In the genomic region with DNA sequence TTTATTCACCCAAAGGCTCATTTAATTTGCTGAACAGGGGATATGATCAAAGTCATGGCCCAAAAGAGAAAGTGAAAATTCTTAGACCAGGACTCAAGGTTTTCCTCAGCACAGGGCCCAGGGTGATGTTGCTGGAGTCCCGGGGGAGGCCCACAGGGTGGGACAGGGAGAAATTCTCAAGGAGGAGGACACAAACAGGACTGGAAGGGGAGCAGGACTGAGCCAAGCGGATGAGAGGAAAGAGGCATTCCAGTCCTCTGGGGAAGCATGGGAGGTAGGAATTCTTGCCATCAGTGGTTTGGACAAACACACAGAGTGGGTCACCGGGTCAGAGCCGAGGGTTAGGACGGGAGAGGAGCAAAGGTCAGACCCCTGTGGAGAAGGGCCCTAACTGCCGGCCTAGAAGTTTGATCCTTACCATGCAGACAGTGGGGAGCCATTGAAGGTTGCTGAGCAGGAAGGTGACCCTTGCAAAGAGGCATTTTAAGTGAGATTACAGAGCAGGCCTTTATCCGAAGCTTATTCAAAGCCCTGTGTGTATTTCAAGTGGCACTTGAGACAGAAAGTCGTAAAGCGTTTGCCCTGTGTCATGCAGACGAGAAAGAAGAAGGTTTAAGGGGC, we compare ENCODE assay signal across 1 cellular context.
TF ChIP-seq lines count a peak whose summit lies in the region.

No MANE protein-coding gene starts in this region.

TF ChIP-seq in HepG2, 621 proteins besides CTCF, POLR2A, EP300 and RAD21 (continued from another document):
- TF ChIP-seq GTF3A (CRISPR knock-in tag; conservative IDR thresholded peaks at IDR 0.05) (no peak), ZKSCAN8 (CRISPR knock-in tag; IDR thresholded peaks at IDR 0.05; ENCODE audit: borderline replicate concordance) (0 out of 2 replicates have a peak, but pooled peaks have one; percentile 62), ZNF883 (CRISPR knock-in tag; IDR thresholded peaks at IDR 0.05; ENCODE audit: not compliant biosample characterization) (no peak), FOXJ3 (CRISPR knock-in tag; IDR thresholded peaks at IDR 0.05; ENCODE audit: borderline replicate concordance) (no peak), RFX5 (IDR thresholded peaks at IDR 0.05; ENCODE audit: low read depth, low read length) (no peak), TEAD2 (CRISPR knock-in tag; IDR thresholded peaks at IDR 0.05) (no peak), ZNF773 (CRISPR knock-in tag; IDR thresholded peaks at IDR 0.05; ENCODE audit: borderline replicate concordance) (no peak), CHD4 (IDR thresholded peaks at IDR 0.05; ENCODE audit: borderline replicate concordance, low read length) (no peak; the same call in 1 of the 2 replicates), NFIB (CRISPR knock-in tag; IDR thresholded peaks at IDR 0.05; ENCODE audit: borderline replicate concordance) (no peak), ZNF3 (CRISPR knock-in tag; IDR thresholded peaks at IDR 0.05) (no peak), BCL3 (CRISPR knock-in tag; IDR thresholded peaks at IDR 0.05) (no peak), ZNF788 (CRISPR knock-in tag; IDR thresholded peaks at IDR 0.05; ENCODE audit: borderline replicate concordance) (no peak), ERF (CRISPR knock-in tag; IDR thresholded peaks at IDR 0.05) (peak; percentile 62), TRIM24 (CRISPR knock-in tag; IDR thresholded peaks at IDR 0.05) (no peak), THAP11 (CRISPR knock-in tag; IDR thresholded peaks at IDR 0.05) (peak; percentile 44), HDAC6 (IDR thresholded peaks at IDR 0.05; ENCODE audit: low read depth, low read length) (no peak), ZNF792 (CRISPR knock-in tag; IDR thresholded peaks at IDR 0.05) (peak; percentile 63; the same call in 1 of the 2 replicates), ZBTB2 (CRISPR knock-in tag; IDR thresholded peaks at IDR 0.05; ENCODE audit: low read depth) (no peak), ASH2L (IDR thresholded peaks at IDR 0.05; ENCODE audit: insufficient read length, low read depth, low read length) (peak; percentile 49), TBL1XR1 (IDR thresholded peaks at IDR 0.05; ENCODE audit: borderline replicate concordance, low read length, partially characterized antibody) (no peak), IKZF5 (CRISPR knock-in tag; IDR thresholded peaks at IDR 0.05) (peak; percentile 27; the same call in 1 of the 2 replicates), ZNF609 (CRISPR knock-in tag; IDR thresholded peaks at IDR 0.05; ENCODE audit: borderline replicate concordance) (peak; percentile 64; the same call in 1 of the 2 replicates), TGIF2 (CRISPR knock-in tag; IDR thresholded peaks at IDR 0.05) (no peak), ZNF552 (CRISPR knock-in tag; IDR thresholded peaks at IDR 0.05; ENCODE audit: borderline replicate concordance) (no peak), SKI (IDR thresholded peaks at IDR 0.05; ENCODE audit: partially characterized antibody) (peak; percentile 80), PPARG (CRISPR knock-in tag; conservative IDR thresholded peaks at IDR 0.05) (peak; percentile 75), MED1 (CRISPR knock-in tag; IDR thresholded peaks at IDR 0.05) (peak; percentile 69), FIP1L1 (IDR thresholded peaks at IDR 0.05; ENCODE audit: borderline replicate concordance, insufficient read depth, low read depth, low read length) (no peak), AKAP8 (CRISPR knock-in tag; IDR thresholded peaks at IDR 0.05) (no peak), ZNF235 (CRISPR knock-in tag; IDR thresholded peaks at IDR 0.05; ENCODE audit: borderline replicate concordance) (no peak)
- TF ChIP-seq, protein P1, sequence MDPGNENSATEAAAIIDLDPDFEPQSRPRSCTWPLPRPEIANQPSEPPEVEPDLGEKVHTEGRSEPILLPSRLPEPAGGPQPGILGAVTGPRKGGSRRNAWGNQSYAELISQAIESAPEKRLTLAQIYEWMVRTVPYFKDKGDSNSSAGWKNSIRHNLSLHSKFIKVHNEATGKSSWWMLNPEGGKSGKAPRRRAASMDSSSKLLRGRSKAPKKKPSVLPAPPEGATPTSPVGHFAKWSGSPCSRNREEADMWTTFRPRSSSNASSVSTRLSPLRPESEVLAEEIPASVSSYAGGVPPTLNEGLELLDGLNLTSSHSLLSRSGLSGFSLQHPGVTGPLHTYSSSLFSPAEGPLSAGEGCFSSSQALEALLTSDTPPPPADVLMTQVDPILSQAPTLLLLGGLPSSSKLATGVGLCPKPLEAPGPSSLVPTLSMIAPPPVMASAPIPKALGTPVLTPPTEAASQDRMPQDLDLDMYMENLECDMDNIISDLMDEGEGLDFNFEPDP (CRISPR knock-in tag; conservative IDR thresholded peaks at IDR 0.05), result no peak
- TF ChIP-seq, protein P2, sequence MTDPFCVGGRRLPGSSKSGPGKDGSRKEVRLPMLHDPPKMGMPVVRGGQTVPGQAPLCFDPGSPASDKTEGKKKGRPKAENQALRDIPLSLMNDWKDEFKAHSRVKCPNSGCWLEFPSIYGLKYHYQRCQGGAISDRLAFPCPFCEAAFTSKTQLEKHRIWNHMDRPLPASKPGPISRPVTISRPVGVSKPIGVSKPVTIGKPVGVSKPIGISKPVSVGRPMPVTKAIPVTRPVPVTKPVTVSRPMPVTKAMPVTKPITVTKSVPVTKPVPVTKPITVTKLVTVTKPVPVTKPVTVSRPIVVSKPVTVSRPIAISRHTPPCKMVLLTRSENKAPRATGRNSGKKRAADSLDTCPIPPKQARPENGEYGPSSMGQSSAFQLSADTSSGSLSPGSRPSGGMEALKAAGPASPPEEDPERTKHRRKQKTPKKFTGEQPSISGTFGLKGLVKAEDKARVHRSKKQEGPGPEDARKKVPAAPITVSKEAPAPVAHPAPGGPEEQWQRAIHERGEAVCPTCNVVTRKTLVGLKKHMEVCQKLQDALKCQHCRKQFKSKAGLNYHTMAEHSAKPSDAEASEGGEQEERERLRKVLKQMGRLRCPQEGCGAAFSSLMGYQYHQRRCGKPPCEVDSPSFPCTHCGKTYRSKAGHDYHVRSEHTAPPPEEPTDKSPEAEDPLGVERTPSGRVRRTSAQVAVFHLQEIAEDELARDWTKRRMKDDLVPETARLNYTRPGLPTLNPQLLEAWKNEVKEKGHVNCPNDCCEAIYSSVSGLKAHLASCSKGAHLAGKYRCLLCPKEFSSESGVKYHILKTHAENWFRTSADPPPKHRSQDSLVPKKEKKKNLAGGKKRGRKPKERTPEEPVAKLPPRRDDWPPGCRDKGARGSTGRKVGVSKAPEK (CRISPR knock-in tag; IDR thresholded peaks at IDR 0.05; ENCODE audit: borderline replicate concordance), result 0 out of 2 replicates have a peak, but pooled peaks have one; percentile 59
- TF ChIP-seq, protein P3, sequence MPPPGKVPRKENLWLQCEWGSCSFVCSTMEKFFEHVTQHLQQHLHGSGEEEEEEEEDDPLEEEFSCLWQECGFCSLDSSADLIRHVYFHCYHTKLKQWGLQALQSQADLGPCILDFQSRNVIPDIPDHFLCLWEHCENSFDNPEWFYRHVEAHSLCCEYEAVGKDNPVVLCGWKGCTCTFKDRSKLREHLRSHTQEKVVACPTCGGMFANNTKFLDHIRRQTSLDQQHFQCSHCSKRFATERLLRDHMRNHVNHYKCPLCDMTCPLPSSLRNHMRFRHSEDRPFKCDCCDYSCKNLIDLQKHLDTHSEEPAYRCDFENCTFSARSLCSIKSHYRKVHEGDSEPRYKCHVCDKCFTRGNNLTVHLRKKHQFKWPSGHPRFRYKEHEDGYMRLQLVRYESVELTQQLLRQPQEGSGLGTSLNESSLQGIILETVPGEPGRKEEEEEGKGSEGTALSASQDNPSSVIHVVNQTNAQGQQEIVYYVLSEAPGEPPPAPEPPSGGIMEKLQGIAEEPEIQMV (CRISPR knock-in tag; IDR thresholded peaks at IDR 0.05; ENCODE audit: low read depth), result 0 out of 2 replicates have a peak, but pooled peaks have one; percentile 38
- TF ChIP-seq, protein P4, sequence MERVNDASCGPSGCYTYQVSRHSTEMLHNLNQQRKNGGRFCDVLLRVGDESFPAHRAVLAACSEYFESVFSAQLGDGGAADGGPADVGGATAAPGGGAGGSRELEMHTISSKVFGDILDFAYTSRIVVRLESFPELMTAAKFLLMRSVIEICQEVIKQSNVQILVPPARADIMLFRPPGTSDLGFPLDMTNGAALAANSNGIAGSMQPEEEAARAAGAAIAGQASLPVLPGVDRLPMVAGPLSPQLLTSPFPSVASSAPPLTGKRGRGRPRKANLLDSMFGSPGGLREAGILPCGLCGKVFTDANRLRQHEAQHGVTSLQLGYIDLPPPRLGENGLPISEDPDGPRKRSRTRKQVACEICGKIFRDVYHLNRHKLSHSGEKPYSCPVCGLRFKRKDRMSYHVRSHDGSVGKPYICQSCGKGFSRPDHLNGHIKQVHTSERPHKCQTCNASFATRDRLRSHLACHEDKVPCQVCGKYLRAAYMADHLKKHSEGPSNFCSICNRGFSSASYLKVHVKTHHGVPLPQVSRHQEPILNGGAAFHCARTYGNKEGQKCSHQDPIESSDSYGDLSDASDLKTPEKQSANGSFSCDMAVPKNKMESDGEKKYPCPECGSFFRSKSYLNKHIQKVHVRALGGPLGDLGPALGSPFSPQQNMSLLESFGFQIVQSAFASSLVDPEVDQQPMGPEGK (CRISPR knock-in tag; IDR thresholded peaks at IDR 0.05), result peak; percentile 62; the same call in 1 of the 2 replicates
